Comparison of ENCODE assay signal across 16 cellular contexts in the genomic region with DNA sequence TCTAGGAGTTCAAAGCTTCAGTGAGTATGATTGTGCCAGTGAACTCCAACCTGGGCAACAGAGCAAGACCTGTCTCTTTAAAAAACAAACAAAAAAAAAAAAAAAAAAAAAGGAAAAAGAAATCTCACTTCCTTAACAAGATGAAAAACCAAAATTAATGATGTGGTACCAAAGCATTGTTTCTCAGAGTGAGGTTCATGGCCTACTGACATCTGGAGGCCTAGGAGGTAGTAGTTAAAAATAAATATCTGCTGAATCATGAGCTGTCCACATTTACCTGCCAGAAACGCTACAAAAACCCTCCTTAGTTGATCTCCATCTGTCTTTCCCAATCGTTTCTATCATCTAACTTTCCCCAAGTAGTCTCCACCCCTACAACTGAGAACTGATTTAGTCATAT. TPM values are rescaled to one million over a fixed set of nuclear protein-coding genes. Genes with fewer than 3 reads are reported as not detected.
A peak's percentile ranks its signal among the peaks of the same experiment; 100 is the strongest.
DNase-seq lines count a peak whose midpoint lies in the region; ATAC-seq and TF ChIP-seq lines count a peak whose summit lies in the region.
"Had no signal": no experiment of that assay in that cellular context is flagged by ENCODE, and none has a peak within 500 bp of the region (broad histone marks: within the 10 kb centered on the region; RNA-seq: fewer than 3 reads in every experiment).

No MANE protein-coding gene starts in this region.

- CTCF ChIA-PET in OCI-LY7 (lab: Charles Lee; ENCODE audit: unreplicated experiment) = no interaction called here

- no peak overlapping the region for H3K9ac ChIP-seq in MM.1S (ENCODE audit: low read length)
- H3K9ac ChIP-seq: BLaER1 had no signal

- H3K9me3 ChIP-seq in MM.1S (replicated peaks; ENCODE audit: insufficient read depth, low read length) (no peaks in the 10 kb centered on the region), OCI-LY7 (ENCODE audit: low read length) (no peaks in the 10 kb centered on the region)
- H3K9me3 ChIP-seq: BLaER1 had no signal

- H3K4me2 ChIP-seq in MM.1S (ENCODE audit: low read depth, low read length) (peak overlapping the region; percentile 6; the same call in 1 of the 2 replicates), OCI-LY7 (ENCODE audit: low read length) (no peak overlapping the region)
- H3K4me2 ChIP-seq: BLaER1 had no signal

- H3K27ac ChIP-seq in MM.1S (ENCODE audit: low read length) (peak overlapping the region; percentile 40; the same call in 1 of the 2 replicates), OCI-LY7 (ENCODE audit: low read depth, low read length, poor library complexity, severe bottlenecking) (no peak overlapping the region)
- H3K27ac ChIP-seq: BLaER1 had no signal

- POLR2A ChIA-PET in OCI-LY7 (lab: Charles Lee) = interaction anchor here (0.7 kb wide), 1 partner anchor 221 kb away, joined by 6 read pairs; no protein-coding TSS in a partner anchor

- peaks cover 3% of the 10 kb centered on the region; the same call in 1 of the 2 replicates for H3K4me1 ChIP-seq in MM.1S (ENCODE audit: low read length)
- no peaks in the 10 kb centered on the region for H3K4me1 ChIP-seq in OCI-LY7 (ENCODE audit: insufficient read depth, low read length, poor library complexity, severe bottlenecking)
- H3K4me1 ChIP-seq: BLaER1 had no signal

- TF ChIP-seq CTCF in GM06990 (IDR thresholded peaks at IDR 0.05; ENCODE audit: insufficient read depth, low read length, poor library complexity, severe bottlenecking) = no peak
- no peak for TF ChIP-seq CTCF in MM.1S (IDR thresholded peaks at IDR 0.05; ENCODE audit: low read length)
- TF ChIP-seq CTCF in OCI-LY7 (conservative IDR thresholded peaks at IDR 0.05; ENCODE audit: low read length) = no peak

- H3K79me2 ChIP-seq in MM.1S (ENCODE audit: low read length) = no peaks in the 10 kb centered on the region
- H3K79me2 ChIP-seq in OCI-LY7 (ENCODE audit: insufficient read depth, low read depth, low read length) = no peaks in the 10 kb centered on the region

- ATAC-seq in GM19467 (IDR thresholded peaks at IDR 0.05; ENCODE audit: unreplicated experiment) = no peak
- ATAC-seq: K562 had no signal

- H3K36me3 ChIP-seq in GM06990 (ENCODE audit: control insufficient read depth, insufficient read depth, low read length) (no peaks in the 10 kb centered on the region), MM.1S (replicated peaks; ENCODE audit: insufficient read depth, low read length) (no peaks in the 10 kb centered on the region), OCI-LY7 (ENCODE audit: insufficient read depth, low read length) (no peaks in the 10 kb centered on the region)
- H3K36me3 ChIP-seq: BLaER1 had no signal

- H3K4me3 ChIP-seq in GM06990 (replicated peaks; ENCODE audit: low read depth, low read length) = no peak overlapping the region
- no peak overlapping the region for H3K4me3 ChIP-seq in MM.1S (ENCODE audit: low read length)
- H3K4me3 ChIP-seq in OCI-LY7 (ENCODE audit: low read depth, low read length, poor library complexity, severe bottlenecking) = no peak overlapping the region
- H3K4me3 ChIP-seq: BLaER1, K562 had no signal

- peak; percentile 6 for DNase-seq in GM06990 (ENCODE audit: extremely low read depth, insufficient read length)
- DNase-seq in MM.1S = peak; percentile 82
- no peak for DNase-seq in OCI-LY7 (ENCODE audit: low spot score)
- DNase-seq in kidney tubule cell (ENCODE audit: low spot score) = peak; percentile 2
- no peak for DNase-seq in NCI-H748 treated with DMSO at 0.1 percent for 48 hours (lab: John Stamatoyannopoulos, UW)
- DNase-seq in SW 1271 (lab: John Stamatoyannopoulos, UW) = no peak
- no peak for DNase-seq in cerebellar cortex (ENCODE audit: low spot score)
- DNase-seq: 8988T; CD4-positive, alpha-beta memory T cell; DMS 273 treated with DMSO at 0.1 percent for 48 hours; HCEC 1CT; IMR-90 had no signal

- intact Hi-C loops in OCI-LY7 (cut with micrococcal nuclease; ENCODE audit: unreplicated experiment) = loop anchor here (10.0 kb wide), 2 partner anchors 849 to 1159 kb away; no protein-coding TSS in a partner anchor

- no peaks in the 10 kb centered on the region for H4K20me1 ChIP-seq in MM.1S (ENCODE audit: insufficient read depth, low read length)
- no peaks in the 10 kb centered on the region for H4K20me1 ChIP-seq in OCI-LY7 (ENCODE audit: insufficient read depth, low read length)
- H4K20me1 ChIP-seq: BLaER1 had no signal

- BruUV-seq in OCI-LY7 (replicated peaks; lab: Mats Ljungman, UMichigan) = no TSS peak

- peaks cover 6% of the 10 kb centered on the region; the same call in 1 of the 2 replicates for H3F3A ChIP-seq in MM.1S (ENCODE audit: insufficient read depth, low read length)

- H3K27me3 ChIP-seq in GM06990 (replicated peaks; ENCODE audit: control insufficient read depth, insufficient read depth, low read length) (no peaks in the 10 kb centered on the region), MM.1S (replicated peaks; ENCODE audit: insufficient read depth, low read length) (no peaks in the 10 kb centered on the region)
- H3K27me3 ChIP-seq: BLaER1 had no signal

- H2AFZ ChIP-seq in MM.1S (ENCODE audit: low read length) = no peak overlapping the region
- H2AFZ ChIP-seq in OCI-LY7 (ENCODE audit: low read length) = 0 out of 2 replicates have a peak overlapping the region, but pooled peaks have one; percentile 19

- no peaks in the 10 kb centered on the region for H3K9me2 ChIP-seq in MM.1S (replicated peaks; ENCODE audit: insufficient read depth, low read length)
- H3K9me2 ChIP-seq in OCI-LY7 (ENCODE audit: insufficient read depth, low read length) = no peaks in the 10 kb centered on the region

RNA-seq across cellular contexts. Expression of a gene that starts 51.2 kb away (rescaled TPM):
- total RNA-seq in OCI-LY7 (2014; rRNA removed; shearing (Covaris generic)) = not detected in 2 replicates
- not detected in 2 replicates for total RNA-seq in OCI-LY7 (2022)
- total RNA-seq: A673; CD4-positive, alpha-beta memory T cell; IMR-90; K562 had no signal

Comparison
In these comparisons a context has a peak if more than half of its experiments do, and no peak if none do; other contexts are left out.
1. DNase-seq: peak in GM06990 (single experiment), MM.1S (single experiment) and kidney tubule cell (single experiment); none in OCI-LY7 (single experiment), NCI-H748 treated with DMSO at 0.1 percent for 48 hours (single experiment), SW 1271 (0 of 2) and cerebellar cortex (single experiment).